2 cellular contexts compared by ENCODE assay signal in genomic region chr2:32228181-32228580, GRCh38.
TF ChIP-seq lines count a peak whose summit lies in the region.

No MANE protein-coding gene starts in this region.

TF ChIP-seq in GM23338, 12 proteins besides CTCF, POLR2A, EP300 and RAD21:
- TF ChIP-seq POLR2AphosphoS5 (IDR thresholded peaks at IDR 0.05; ENCODE audit: low read depth): no peak
- no peak for TF ChIP-seq EZH2phosphoT487 (IDR thresholded peaks at IDR 0.05; ENCODE audit: unreplicated experiment)
- TF ChIP-seq ZNF331 (CRISPR knock-in tag; IDR thresholded peaks at IDR 0.05; ENCODE audit: low read depth): no peak
- TF ChIP-seq CREB1 (CRISPR knock-in tag; IDR thresholded peaks at IDR 0.05; ENCODE audit: low read depth): no peak
- TF ChIP-seq ETS1 (IDR thresholded peaks at IDR 0.05): no peak
- TF ChIP-seq ZNF462 (CRISPR knock-in tag; IDR thresholded peaks at IDR 0.05): no peak
- TF ChIP-seq ZNF114 (CRISPR knock-in tag; IDR thresholded peaks at IDR 0.05): no peak
- TF ChIP-seq STAT1 (IDR thresholded peaks at IDR 0.05; ENCODE audit: unreplicated experiment): no peak
- TF ChIP-seq NANOG (IDR thresholded peaks at IDR 0.05; ENCODE audit: borderline replicate concordance): no peak
TF ChIP-seq in GM23338: peak in this region for 0.

TF ChIP-seq in K562, 482 proteins besides CTCF, POLR2A, EP300 and RAD21:
- TF ChIP-seq SLC30A9 (CRISPR knock-in tag; IDR thresholded peaks at IDR 0.05): no peak
- no peak for TF ChIP-seq ZKSCAN8 (CRISPR knock-in tag; IDR thresholded peaks at IDR 0.05)
- TF ChIP-seq CREB1 (IDR thresholded peaks at IDR 0.05): no peak
- no peak for TF ChIP-seq CREB1 (CRISPR knock-in tag; IDR thresholded peaks at IDR 0.05)
- TF ChIP-seq, protein P1, sequence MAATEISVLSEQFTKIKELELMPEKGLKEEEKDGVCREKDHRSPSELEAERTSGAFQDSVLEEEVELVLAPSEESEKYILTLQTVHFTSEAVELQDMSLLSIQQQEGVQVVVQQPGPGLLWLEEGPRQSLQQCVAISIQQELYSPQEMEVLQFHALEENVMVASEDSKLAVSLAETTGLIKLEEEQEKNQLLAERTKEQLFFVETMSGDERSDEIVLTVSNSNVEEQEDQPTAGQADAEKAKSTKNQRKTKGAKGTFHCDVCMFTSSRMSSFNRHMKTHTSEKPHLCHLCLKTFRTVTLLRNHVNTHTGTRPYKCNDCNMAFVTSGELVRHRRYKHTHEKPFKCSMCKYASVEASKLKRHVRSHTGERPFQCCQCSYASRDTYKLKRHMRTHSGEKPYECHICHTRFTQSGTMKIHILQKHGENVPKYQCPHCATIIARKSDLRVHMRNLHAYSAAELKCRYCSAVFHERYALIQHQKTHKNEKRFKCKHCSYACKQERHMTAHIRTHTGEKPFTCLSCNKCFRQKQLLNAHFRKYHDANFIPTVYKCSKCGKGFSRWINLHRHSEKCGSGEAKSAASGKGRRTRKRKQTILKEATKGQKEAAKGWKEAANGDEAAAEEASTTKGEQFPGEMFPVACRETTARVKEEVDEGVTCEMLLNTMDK (IDR thresholded peaks at IDR 0.05; ENCODE audit: borderline replicate concordance, insufficient read depth, low read depth, low read length, poor library complexity, severe bottlenecking): peak; percentile 45
- TF ChIP-seq YY1 (IDR thresholded peaks at IDR 0.05; ENCODE audit: borderline replicate concordance in 1 of 3, control insufficient read depth in 1 of 3, extremely low read depth in 1 of 3, insufficient read depth in 3 of 3, insufficient read length in 1 of 3, insufficient replicate concordance in 2 of 3, low read depth in 1 of 3, low read length in 2 of 3): peak in 1 of 3 experiments; percentile 69
- TF ChIP-seq POLR2G (IDR thresholded peaks at IDR 0.05; ENCODE audit: low read depth, low read length): no peak
- no peak for TF ChIP-seq MCM7 (IDR thresholded peaks at IDR 0.05)
- no peak for TF ChIP-seq DLX4 (CRISPR knock-in tag; IDR thresholded peaks at IDR 0.05)
- no peak for TF ChIP-seq ZNF311 (CRISPR knock-in tag; IDR thresholded peaks at IDR 0.05)
- TF ChIP-seq JUNB (CRISPR knock-in tag; conservative IDR thresholded peaks at IDR 0.05): no peak
- no peak for TF ChIP-seq ERF (CRISPR knock-in tag; IDR thresholded peaks at IDR 0.05)
- no peak for TF ChIP-seq ZNF57 (CRISPR knock-in tag; IDR thresholded peaks at IDR 0.05)
- TF ChIP-seq, protein P2, sequence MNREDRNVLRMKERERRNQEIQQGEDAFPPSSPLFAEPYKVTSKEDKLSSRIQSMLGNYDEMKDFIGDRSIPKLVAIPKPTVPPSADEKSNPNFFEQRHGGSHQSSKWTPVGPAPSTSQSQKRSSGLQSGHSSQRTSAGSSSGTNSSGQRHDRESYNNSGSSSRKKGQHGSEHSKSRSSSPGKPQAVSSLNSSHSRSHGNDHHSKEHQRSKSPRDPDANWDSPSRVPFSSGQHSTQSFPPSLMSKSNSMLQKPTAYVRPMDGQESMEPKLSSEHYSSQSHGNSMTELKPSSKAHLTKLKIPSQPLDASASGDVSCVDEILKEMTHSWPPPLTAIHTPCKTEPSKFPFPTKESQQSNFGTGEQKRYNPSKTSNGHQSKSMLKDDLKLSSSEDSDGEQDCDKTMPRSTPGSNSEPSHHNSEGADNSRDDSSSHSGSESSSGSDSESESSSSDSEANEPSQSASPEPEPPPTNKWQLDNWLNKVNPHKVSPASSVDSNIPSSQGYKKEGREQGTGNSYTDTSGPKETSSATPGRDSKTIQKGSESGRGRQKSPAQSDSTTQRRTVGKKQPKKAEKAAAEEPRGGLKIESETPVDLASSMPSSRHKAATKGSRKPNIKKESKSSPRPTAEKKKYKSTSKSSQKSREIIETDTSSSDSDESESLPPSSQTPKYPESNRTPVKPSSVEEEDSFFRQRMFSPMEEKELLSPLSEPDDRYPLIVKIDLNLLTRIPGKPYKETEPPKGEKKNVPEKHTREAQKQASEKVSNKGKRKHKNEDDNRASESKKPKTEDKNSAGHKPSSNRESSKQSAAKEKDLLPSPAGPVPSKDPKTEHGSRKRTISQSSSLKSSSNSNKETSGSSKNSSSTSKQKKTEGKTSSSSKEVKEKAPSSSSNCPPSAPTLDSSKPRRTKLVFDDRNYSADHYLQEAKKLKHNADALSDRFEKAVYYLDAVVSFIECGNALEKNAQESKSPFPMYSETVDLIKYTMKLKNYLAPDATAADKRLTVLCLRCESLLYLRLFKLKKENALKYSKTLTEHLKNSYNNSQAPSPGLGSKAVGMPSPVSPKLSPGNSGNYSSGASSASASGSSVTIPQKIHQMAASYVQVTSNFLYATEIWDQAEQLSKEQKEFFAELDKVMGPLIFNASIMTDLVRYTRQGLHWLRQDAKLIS (CRISPR knock-in tag; IDR thresholded peaks at IDR 0.05): no peak
- no peak for TF ChIP-seq RBM25 (IDR thresholded peaks at IDR 0.05; ENCODE audit: low read depth, low read length, severe bottlenecking)
